In genomic region chr9:93958121-93958874, GRCh38 we compare ENCODE assay signal across 9 cellular contexts. TPM values are rescaled to one million over a fixed set of nuclear protein-coding genes. Genes with fewer than 3 reads are reported as not detected.
A peak's percentile ranks its signal among the peaks of the same experiment; 100 is the strongest.
DNase-seq lines count a peak whose midpoint lies in the region; ATAC-seq and TF ChIP-seq lines count a peak whose summit lies in the region.
"Had no signal": no experiment of that assay in that cellular context is flagged by ENCODE, and none has a peak within 500 bp of the region (broad histone marks: within the 10 kb centered on the region; RNA-seq: fewer than 3 reads in every experiment).

No MANE protein-coding gene starts in this region.

- TF ChIP-seq POLR2A in heart left ventricle (IDR thresholded peaks at IDR 0.05): no peak
- no peak for TF ChIP-seq POLR2A in erythroblast (IDR thresholded peaks at IDR 0.05; ENCODE audit: low read length)

- H3K36me3 Mint-ChIP-seq in activated T-helper 2 cell treated with anti-CD3 and anti-CD28 coated beads, Interferon-gamma antibody, Interleukin-2, Interleukin-4, amounts not matched to agents 10 μg/mL and 5 μg/mL and 100 μg/mL, durations not matched to agents 14 hours and 24 hours and 36 hours (ENCODE audit: low read depth): peaks cover 12% of the 10 kb centered on the region

- H3K4me3 Mint-ChIP-seq in activated T-helper 2 cell treated with anti-CD3 and anti-CD28 coated beads, Interferon-gamma antibody, Interleukin-2, Interleukin-4, amounts not matched to agents 10 μg/mL and 5 μg/mL and 100 μg/mL, durations not matched to agents 14 hours and 24 hours and 36 hours (ENCODE audit: low read depth): peak overlapping the region; percentile 45

- H3K27me3 ChIP-seq in heart left ventricle (peaks cover 65 to 88% (median 80%) of the 10 kb centered on the region in 9 donors), upper lobe of right lung (peaks cover 81% of the 10 kb centered on the region)

- peak overlapping the region in 9 of 12 donors; percentile 6 to 37 (median 22) for H3K4me3 ChIP-seq in heart left ventricle
- peak overlapping the region; percentile 5 for H3K4me3 ChIP-seq in mesodermal cell (ENCODE audit: extremely low read depth, insufficient read depth, low read length, poor library complexity, severe bottlenecking)
- H3K4me3 ChIP-seq in upper lobe of right lung: no peak overlapping the region

- 18 to 37% (median 20%) methylated on average over 19 to 51 of the region's 51 CpGs for WGBS in heart left ventricle, 4 donors
- 3 to 6% methylated on average over 28 to 32 of the region's 51 CpGs for WGBS in mesodermal cell (ENCODE audit: insufficient coverage in 2 of 2), 2 experiments

- H3K27ac Mint-ChIP-seq in activated T-helper 2 cell treated with anti-CD3 and anti-CD28 coated beads, Interferon-gamma antibody, Interleukin-2, Interleukin-4, amounts not matched to agents 10 μg/mL and 5 μg/mL and 100 μg/mL, durations not matched to agents 14 hours and 24 hours and 36 hours: no peak overlapping the region

- H3K9me3 Mint-ChIP-seq in activated T-helper 2 cell treated with anti-CD3 and anti-CD28 coated beads, Interferon-gamma antibody, Interleukin-2, Interleukin-4, amounts not matched to agents 10 μg/mL and 5 μg/mL and 100 μg/mL, durations not matched to agents 14 hours and 24 hours and 36 hours: no peaks in the 10 kb centered on the region

- TF ChIP-seq CTCF in heart left ventricle (IDR thresholded peaks at IDR 0.05): no peak
- no peak for TF ChIP-seq CTCF in upper lobe of right lung (IDR thresholded peaks at IDR 0.05)

- H3K9me3 ChIP-seq in heart left ventricle (no peaks in the 10 kb centered on the region), mesodermal cell (ENCODE audit: control insufficient read depth, low read length) (no peaks in the 10 kb centered on the region), upper lobe of right lung (no peaks in the 10 kb centered on the region)

- H3K27ac ChIP-seq in heart left ventricle (no peak overlapping the region), mesodermal cell (ENCODE audit: low read depth, low read length, severe bottlenecking) (no peak overlapping the region), upper lobe of right lung (no peak overlapping the region), caudate nucleus (ENCODE audit: low read depth, low read length) (no peak overlapping the region)

- intact Hi-C loops in heart left ventricle (cut with DNase I): loop anchor here in 2 of 10 donors (5.0 to 10.0 kb wide), 2 partner anchors 143 to 801 kb away; no protein-coding TSS in a partner anchor
- intact Hi-C loops in left ventricle myocardium superior (cut with micrococcal nuclease): no loop called here
- intact Hi-C loops in activated T-helper 2 cell treated with anti-CD3 and anti-CD28 coated beads, Interferon-gamma antibody, Interleukin-2, Interleukin-4, amounts not matched to agents 10 μg/mL and 5 μg/mL and 100 μg/mL, durations not matched to agents 14 hours and 24 hours and 36 hours (cut with micrococcal nuclease): no loop called here
- intact Hi-C loops in upper lobe of right lung (cut with DNase I): loop anchor here (10.0 kb wide), 1 partner anchor 133 kb away; no protein-coding TSS in a partner anchor

- peaks cover 3 to 60% (median 41%) of the 10 kb centered on the region in 12 donors for H3K4me1 ChIP-seq in heart left ventricle
- peaks cover 17% of the 10 kb centered on the region for H3K4me1 ChIP-seq in mesodermal cell (ENCODE audit: control insufficient read depth, insufficient read depth, low read length, poor library complexity, severe bottlenecking)
- peaks cover 32% of the 10 kb centered on the region for H3K4me1 ChIP-seq in upper lobe of right lung

- DNase-seq in heart left ventricle (peak in 1 of 5 donors; percentile 42), left ventricle myocardium superior (no peak), upper lobe of right lung (peak; percentile 64), caudate nucleus (lab: John Stamatoyannopoulos, UW) (no peak), erythroblast (lab: John Stamatoyannopoulos, UW) (no peak), pons (ENCODE audit: low spot score) (no peak)
- DNase-seq in activated T-helper 2 cell treated with anti-CD3 and anti-CD28 coated beads, Interferon-gamma antibody, Interleukin-2, Interleukin-4, amounts not matched to agents 10 μg/mL and 5 μg/mL and 100 μg/mL, durations not matched to agents 14 hours and 24 hours and 36 hours (ENCODE audit: low spot score): no peak
- DNase-seq: SIG-M5 had no signal

- H3K4me1 Mint-ChIP-seq in activated T-helper 2 cell treated with anti-CD3 and anti-CD28 coated beads, Interferon-gamma antibody, Interleukin-2, Interleukin-4, amounts not matched to agents 10 μg/mL and 5 μg/mL and 100 μg/mL, durations not matched to agents 14 hours and 24 hours and 36 hours (ENCODE audit: low read depth): peaks cover 39% of the 10 kb centered on the region

- peaks cover 68% of the 10 kb centered on the region for H3K27me3 Mint-ChIP-seq in activated T-helper 2 cell treated with anti-CD3 and anti-CD28 coated beads, Interferon-gamma antibody, Interleukin-2, Interleukin-4, amounts not matched to agents 10 μg/mL and 5 μg/mL and 100 μg/mL, durations not matched to agents 14 hours and 24 hours and 36 hours (ENCODE audit: low read depth)

- ATAC-seq in heart left ventricle (peak in 1 of 4 donors; percentile 12), left ventricle myocardium superior (no peak), upper lobe of right lung (no peak)

- H3K36me3 ChIP-seq in heart left ventricle: no peaks in the 10 kb centered on the region
- no peaks in the 10 kb centered on the region for H3K36me3 ChIP-seq in mesodermal cell (ENCODE audit: control insufficient read depth, insufficient read depth, low read length)
- no peaks in the 10 kb centered on the region for H3K36me3 ChIP-seq in upper lobe of right lung

RNA-seq across cellular contexts. Expression of gene BARX1, which starts 3.1 kb away (rescaled TPM):
- total RNA-seq in heart left ventricle: not detected
- not detected for polyA plus RNA-seq in heart left ventricle
- total RNA-seq in left ventricle myocardium superior: not detected
- 0.52 and 0.83 TPM in 2 replicates for total RNA-seq in activated T-helper 2 cell treated with anti-CD3 and anti-CD28 coated beads, Interferon-gamma antibody, Interleukin-2, Interleukin-4, amounts not matched to agents 10 μg/mL and 5 μg/mL and 100 μg/mL, durations not matched to agents 14 hours and 24 hours and 36 hours
- polyA plus RNA-seq in mesodermal cell (2013, experiment 1 of 2): 0.37 TPM
- not detected for polyA plus RNA-seq in mesodermal cell (2013, experiment 2 of 2)
- not detected for total RNA-seq in upper lobe of right lung
